8 cellular contexts compared by ENCODE assay signal in genomic region chr14:65100905-65101541, GRCh38. TPM values are rescaled to one million over a fixed set of nuclear protein-coding genes. Genes with fewer than 3 reads are reported as not detected.
DNase-seq lines count a peak whose midpoint lies in the region; ATAC-seq and TF ChIP-seq lines count a peak whose summit lies in the region.

No MANE protein-coding gene starts in this region.

- H3K4me2 ChIP-seq in MM.1S (ENCODE audit: low read depth, low read length): peak overlapping the region; percentile 60

- DNase-seq in BJ (ENCODE audit: low read depth): no peak
- no peak for DNase-seq in MM.1S
- DNase-seq in choroid plexus epithelial cell (ENCODE audit: low read depth): peak; percentile 13
- DNase-seq in naive B cell: no peak
- DNase-seq in ureter (ENCODE audit: low spot score): no peak
- DNase-seq in stimulated activated CD4-positive, alpha-beta T cell treated with anti-CD3 and anti-CD28 coated beads, Interleukin-4, amount 100 ng/mL, for 1 hour: no peak
- no peak for DNase-seq in C1 segment of cervical spinal cord (lab: John Stamatoyannopoulos, UW)

- H2AFZ ChIP-seq in MM.1S (ENCODE audit: low read length): no peak overlapping the region

- no peaks in the 10 kb centered on the region for H3K27me3 Mint-ChIP-seq in naive B cell

- peaks cover 42% of the 10 kb centered on the region for H3K79me2 ChIP-seq in MM.1S (ENCODE audit: low read length)

- no peaks in the 10 kb centered on the region for H4K20me1 ChIP-seq in MM.1S (ENCODE audit: insufficient read depth, low read length)

- peak overlapping the region; percentile 83 to 98 (median 93) for H3K4me3 Mint-ChIP-seq in naive B cell

- H3F3A ChIP-seq in MM.1S (ENCODE audit: insufficient read depth, low read length): no peaks in the 10 kb centered on the region

- H3K4me1 ChIP-seq in MM.1S (ENCODE audit: low read length): 0 out of 2 replicates have a peak, but pooled peaks cover 10% of the 10 kb centered on the region

- H3K9ac ChIP-seq in MM.1S (ENCODE audit: low read length): peak overlapping the region; percentile 21; the same call in 1 of the 2 replicates

- POLR2A ChIA-PET in BJ (lab: Charles Lee): no interaction called here

- H3K27ac ChIP-seq in MM.1S (ENCODE audit: low read length): no peak overlapping the region

- H3K4me3 ChIP-seq in BJ (ENCODE audit: low read depth, low read length) (peak overlapping the region; percentile 99), MM.1S (ENCODE audit: low read length) (peak overlapping the region; percentile 76), choroid plexus epithelial cell (ENCODE audit: low read depth, low read length) (peak overlapping the region; percentile 84)

- H3K36me3 Mint-ChIP-seq in naive B cell: peaks cover 0 to 23% of the 10 kb centered on the region in 2 donors

- TF ChIP-seq CTCF in BJ (IDR thresholded peaks at IDR 0.05; ENCODE audit: insufficient read depth, low read depth, low read length): no peak
- TF ChIP-seq CTCF in MM.1S (IDR thresholded peaks at IDR 0.05; ENCODE audit: low read length): no peak
- no peak for TF ChIP-seq CTCF in choroid plexus epithelial cell (conservative IDR thresholded peaks at IDR 0.05; ENCODE audit: low read depth, low read length)

- H3K4me1 Mint-ChIP-seq in naive B cell: peaks cover 21 to 59% (median 36%) of the 10 kb centered on the region in 3 donors

- no peaks in the 10 kb centered on the region for H3K9me2 ChIP-seq in MM.1S (replicated peaks; ENCODE audit: insufficient read depth, low read length)

- H3K36me3 ChIP-seq in BJ (ENCODE audit: control insufficient read depth, insufficient read depth, low read length): no peaks in the 10 kb centered on the region; the same call in 1 of the 2 replicates
- no peaks in the 10 kb centered on the region for H3K36me3 ChIP-seq in MM.1S (replicated peaks; ENCODE audit: insufficient read depth, low read length)

- H3K27ac Mint-ChIP-seq in naive B cell: peak overlapping the region; percentile 62 to 96 (median 93)

- CTCF ChIA-PET in BJ (lab: Yijun Ruan, JAX): no interaction called here

- ATAC-seq in naive B cell (ENCODE audit: low read depth in 2 of 2) (no peak), HG02571 (IDR thresholded peaks at IDR 0.05; ENCODE audit: unreplicated experiment) (no peak)

- H3K27me3 ChIP-seq in BJ (ENCODE audit: control insufficient read depth, insufficient read depth, low read length): no peaks in the 10 kb centered on the region
- H3K27me3 ChIP-seq in MM.1S (replicated peaks; ENCODE audit: insufficient read depth, low read length): no peaks in the 10 kb centered on the region

- no peaks in the 10 kb centered on the region for H3K9me3 ChIP-seq in MM.1S (replicated peaks; ENCODE audit: insufficient read depth, low read length)

- no peaks in the 10 kb centered on the region for H3K9me3 Mint-ChIP-seq in naive B cell

RNA-seq across cellular contexts. Expression of gene MAX, which starts 1.3 kb away (rescaled TPM):
- polyA plus RNA-seq in BJ (2011; rRNA removed) (54.5 and 57.3 TPM in 2 replicates), naive B cell (ENCODE audit: low read depth in 6 of 6) (100 to 1,000 TPM; 115 to 137 (median 125) TPM)
- polyA minus RNA-seq in BJ (2011; rRNA and poly(A)+ RNA removed): 39.6 and 59.4 TPM in 2 replicates
- total RNA-seq in ureter: 109 TPM
